Comparison of ENCODE assay signal across 24 cellular contexts in genomic region chr11:27860811-27861210, GRCh38.
DNase-seq lines count a peak whose midpoint lies in the region; ATAC-seq, FAIRE-seq and TF ChIP-seq lines count a peak whose summit lies in the region.
"Had no signal": no experiment of that assay in that cellular context is flagged by ENCODE, and none has a peak within 500 bp of the region (broad histone marks: within the 10 kb centered on the region; RNA-seq: fewer than 3 reads in every experiment).

No MANE protein-coding gene starts in this region.

- TF ChIP-seq EP300 in stomach (IDR thresholded peaks at IDR 0.05): no peak

- 76 to 87% (median 80%) methylated on average over 2 of the region's 2 CpGs for WGBS in stomach, 5 donors
- 79% methylated on average over 2 of the region's 2 CpGs for WGBS in right cardiac atrium

- peak; percentile 80 for FAIRE-seq in RCC 7860 (lab: Jason Lieb, UNC)
- FAIRE-seq: A204.1, D721Med, GM12878, GM18507 had no signal

- H3K4me1 Mint-ChIP-seq in HFFc6 (ENCODE audit: low read depth) (peaks cover 88% of the 10 kb centered on the region), nephron progenitor cell (peaks cover 64% of the 10 kb centered on the region)
- H3K4me1 Mint-ChIP-seq: B cell; CD8-positive, alpha-beta memory T cell had no signal

- no peaks in the 10 kb centered on the region for H3K36me3 ChIP-seq in stomach
- H3K36me3 ChIP-seq: BLaER1 had no signal

- DNase-seq in HFFc6 (no peak), RCC 7860 (ENCODE audit: low spot score) (peak; percentile 39), kidney tubule cell (ENCODE audit: low spot score) (peak; percentile 23), nephron progenitor cell (no peak), stomach (no peak), Right ventricle myocardium inferior (ENCODE audit: missing footprints) (no peak), right cardiac atrium (no peak), left ventricle myocardium superior (no peak)
- DNase-seq: CD4-positive, alpha-beta T cell; CD8-positive, alpha-beta memory T cell; DMS 273 treated with DMSO at 0.1 percent for 48 hours; DMS79; EL; GDM1; HCEC 1CT had no signal

- H3K9me3 Mint-ChIP-seq in HFFc6 (no peaks in the 10 kb centered on the region), nephron progenitor cell (peaks cover 8% of the 10 kb centered on the region)
- H3K9me3 Mint-ChIP-seq: CD4-positive, alpha-beta T cell; GM23338 had no signal

- no peak overlapping the region for H3K27ac ChIP-seq in stomach
- H3K27ac ChIP-seq in right cardiac atrium (ENCODE audit: low read length): no peak overlapping the region
- H3K27ac ChIP-seq: 22Rv1, BLaER1, C4-2B had no signal

- no peak for TF ChIP-seq POLR2A in stomach (IDR thresholded peaks at IDR 0.05)

- H3K4me3 ChIP-seq in stomach: no peak overlapping the region
- H3K4me3 ChIP-seq in right cardiac atrium (ENCODE audit: low read length): no peak overlapping the region
- H3K4me3 ChIP-seq: BLaER1, GM12878, GM23338 had no signal

- H3K27me3 ChIP-seq in stomach (no peaks in the 10 kb centered on the region), right cardiac atrium (ENCODE audit: control insufficient read depth, insufficient read depth) (no peaks in the 10 kb centered on the region)
- H3K27me3 ChIP-seq: BLaER1 had no signal

- H3K27ac Mint-ChIP-seq in HFFc6: no peak overlapping the region
- H3K27ac Mint-ChIP-seq in nephron progenitor cell: peak overlapping the region; percentile 81
- H3K27ac Mint-ChIP-seq: B cell; CD4-positive, alpha-beta T cell; CD8-positive, alpha-beta memory T cell; GM23338 had no signal

- TF ChIP-seq CTCF in HFFc6 (IDR thresholded peaks at IDR 0.05) (no peak), nephron progenitor cell (IDR thresholded peaks at IDR 0.05) (no peak), stomach (IDR thresholded peaks at IDR 0.05) (no peak)

- ATAC-seq in Right ventricle myocardium inferior (no peak), right cardiac atrium (no peak), left ventricle myocardium superior (no peak)
- ATAC-seq: GM12878, GM23338 had no signal

- peaks cover 21% of the 10 kb centered on the region; the same call in 1 of the 2 replicates for H3K36me3 Mint-ChIP-seq in HFFc6 (ENCODE audit: low read depth)
- no peaks in the 10 kb centered on the region for H3K36me3 Mint-ChIP-seq in nephron progenitor cell (ENCODE audit: low read depth)
- H3K36me3 Mint-ChIP-seq: CD8-positive, alpha-beta memory T cell had no signal

- intact Hi-C loops in stomach (cut with DNase I; ENCODE audit: low total_unique reads) (no loop called here), Right ventricle myocardium inferior (cut with DNase I) (no loop called here), right cardiac atrium (cut with DNase I) (no loop called here), left ventricle myocardium superior (cut with micrococcal nuclease) (no loop called here)

- H3K4me1 ChIP-seq in stomach (peaks cover 0 to 8% (median 3%) of the 10 kb centered on the region in 4 donors), right cardiac atrium (ENCODE audit: control insufficient read depth, insufficient read depth, low read length) (no peaks in the 10 kb centered on the region)

- no peaks in the 10 kb centered on the region; the same call in 1 of the 2 replicates for H3K27me3 Mint-ChIP-seq in HFFc6 (ENCODE audit: insufficient read depth)
- peaks cover 3% of the 10 kb centered on the region for H3K27me3 Mint-ChIP-seq in nephron progenitor cell (ENCODE audit: low read depth, poor library complexity)
- H3K27me3 Mint-ChIP-seq: CD4-positive, alpha-beta T cell had no signal

- peak overlapping the region; percentile 2; the same call in 1 of the 2 replicates for H3K4me3 Mint-ChIP-seq in HFFc6
- H3K4me3 Mint-ChIP-seq in nephron progenitor cell: peak overlapping the region; percentile 3
- H3K4me3 Mint-ChIP-seq: B cell; CD4-positive, alpha-beta T cell; CD8-positive, alpha-beta memory T cell; GM23338 had no signal

- H3K9me3 ChIP-seq in stomach: no peaks in the 10 kb centered on the region
- no peaks in the 10 kb centered on the region for H3K9me3 ChIP-seq in right cardiac atrium (ENCODE audit: control insufficient read depth, low read length)
- H3K9me3 ChIP-seq: BLaER1 had no signal

Comparison
In these comparisons a context has a peak if more than half of its experiments do, and no peak if none do; other contexts are left out.
1. DNase-seq: peak in RCC 7860 (single experiment) and kidney tubule cell (single experiment); none in HFFc6 (single experiment), nephron progenitor cell (single experiment), stomach (single experiment), Right ventricle myocardium inferior (single experiment), right cardiac atrium (0 of 3) and left ventricle myocardium superior (single experiment).